In genomic region chr21:39136138-39136537, GRCh38 we compare ENCODE assay signal across 8 cellular contexts. TPM values are rescaled to one million over a fixed set of nuclear protein-coding genes. Genes with fewer than 3 reads are reported as not detected.
A peak's percentile ranks its signal among the peaks of the same experiment; 100 is the strongest.
DNase-seq lines count a peak whose midpoint lies in the region; ATAC-seq and TF ChIP-seq lines count a peak whose summit lies in the region.
"Not testable (repeated sequence)": the region's sequence is repeated elsewhere in the genome, so short reads cannot be mapped to it uniquely, and the experiment has no call there.

No MANE protein-coding gene starts in this region.

- not testable (repeated sequence) for H3K27me3 ChIP-seq in esophagus squamous epithelium; liver (ENCODE audit: control insufficient read depth in 4 of 4, insufficient read depth in 4 of 4, low read length in 3 of 4)

- not testable (repeated sequence) for H3K36me3 ChIP-seq in esophagus squamous epithelium; liver (ENCODE audit: control insufficient read depth in 4 of 4, insufficient read depth in 3 of 4, low read depth in 1 of 4, low read length in 3 of 4)

- H3K36me3 Mint-ChIP-seq in activated T-cell treated with anti-CD3 and anti-CD28 coated beads, Interleukin-2, amount 50 U/mL, for 72 hours (ENCODE audit: insufficient read depth in 2 of 2), result not testable (repeated sequence)

- H3K4me1 Mint-ChIP-seq in activated T-cell treated with anti-CD3 and anti-CD28 coated beads, Interleukin-2, amount 50 U/mL, for 72 hours (ENCODE audit: low read depth); stimulated activated naive CD8-positive, alpha-beta T cell treated with anti-CD3 and anti-CD28 coated beads, Interleukin-15, amount 100 ng/mL, for 72 hours: not testable (repeated sequence)

- not testable (repeated sequence) for H3K4me3 Mint-ChIP-seq in activated T-cell treated with anti-CD3 and anti-CD28 coated beads, Interleukin-2, amount 50 U/mL, for 72 hours; stimulated activated naive CD8-positive, alpha-beta T cell treated with anti-CD3 and anti-CD28 coated beads, Interleukin-15, amount 100 ng/mL, for 72 hours

- H3K27ac Mint-ChIP-seq in activated T-cell treated with anti-CD3 and anti-CD28 coated beads, Interleukin-2, amount 50 U/mL, for 72 hours; stimulated activated naive CD8-positive, alpha-beta T cell treated with anti-CD3 and anti-CD28 coated beads, Interleukin-15, amount 100 ng/mL, for 72 hours: not testable (repeated sequence)

- DNase-seq in DMS53 (lab: John Stamatoyannopoulos, UW) (peak; percentile 69), NCI-H345 treated with DMSO at 0.1 percent for 48 hours (lab: John Stamatoyannopoulos, UW; ENCODE audit: unreplicated experiment) (peak; percentile 26), SIG-M5 treated with dmso at 0.1 percent for 504 hours (lab: John Stamatoyannopoulos, UW; ENCODE audit: unreplicated experiment) (peak; percentile 60)
- DNase-seq in LNCaP clone FGC (ENCODE audit: low read depth); esophagus squamous epithelium (lab: John Stamatoyannopoulos, UW); stimulated activated naive CD8-positive, alpha-beta T cell treated with anti-CD3 and anti-CD28 coated beads, Interleukin-15, amount 100 ng/mL, for 72 hours: not testable (repeated sequence)
- DNase-seq in activated T-cell treated with anti-CD3 and anti-CD28 coated beads, Interleukin-2, amount 50 U/mL, for 72 hours, result peak; percentile 11 to 32

- intact Hi-C loops in esophagus squamous epithelium (cut with DNase I), result loop anchor here (5.0 to 10.0 kb wide), 2 partner anchors 331 to 404 kb away; partner anchors contain the start of gene ETS2

- H3K9ac ChIP-seq in liver (ENCODE audit: low read depth in 1 of 2, low read length in 2 of 2), result not testable (repeated sequence)

- H3K9me3 ChIP-seq in esophagus squamous epithelium; liver (ENCODE audit: control insufficient read depth in 4 of 4, low read length in 3 of 4): not testable (repeated sequence)

- TF ChIP-seq CTCF in LNCaP clone FGC (IDR thresholded peaks at IDR 0.05; ENCODE audit: control insufficient read depth, extremely low read depth, insufficient read depth) (peak; percentile 26), esophagus squamous epithelium (IDR thresholded peaks at IDR 0.05) (peak in 4 of 6 experiments; percentile 37 to 63 (median 54)), liver (IDR thresholded peaks at IDR 0.05; ENCODE audit: low read depth, low read length, missing input control) (peak; percentile 43)

- WGBS in esophagus squamous epithelium, 2 donors, result 34 to 35% methylated on average over 5 to 6 of the region's 8 CpGs
- WGBS in liver, result 60% methylated on average over 8 of the region's 8 CpGs

- H3K4me3 ChIP-seq in LNCaP clone FGC (ENCODE audit: low read depth, low read length); esophagus squamous epithelium; liver (ENCODE audit: low read depth in 1 of 3, low read length in 3 of 3): not testable (repeated sequence)

- H3K9me3 Mint-ChIP-seq in activated T-cell treated with anti-CD3 and anti-CD28 coated beads, Interleukin-2, amount 50 U/mL, for 72 hours; stimulated activated naive CD8-positive, alpha-beta T cell treated with anti-CD3 and anti-CD28 coated beads, Interleukin-15, amount 100 ng/mL, for 72 hours: not testable (repeated sequence)

- H3K27me3 Mint-ChIP-seq in activated T-cell treated with anti-CD3 and anti-CD28 coated beads, Interleukin-2, amount 50 U/mL, for 72 hours (ENCODE audit: low read depth); stimulated activated naive CD8-positive, alpha-beta T cell treated with anti-CD3 and anti-CD28 coated beads, Interleukin-15, amount 100 ng/mL, for 72 hours: not testable (repeated sequence)

- ATAC-seq in activated T-cell treated with anti-CD3 and anti-CD28 coated beads, Interleukin-2, amount 50 U/mL, for 72 hours (replicated peaks in 1 of 2), result peak; percentile 44 to 67
- peak; percentile 52 for ATAC-seq in stimulated activated naive CD8-positive, alpha-beta T cell treated with anti-CD3 and anti-CD28 coated beads, Interleukin-15, amount 100 ng/mL, for 72 hours

- H3K4me1 ChIP-seq in esophagus squamous epithelium, result peaks cover 0 to 25% (median 11%) of the 10 kb centered on the region in 3 donors
- not testable (repeated sequence) for H3K4me1 ChIP-seq in liver (ENCODE audit: control insufficient read depth in 4 of 4, insufficient read depth in 4 of 4, low read length in 3 of 4)

- peak; percentile 74 to 80 for TF ChIP-seq RAD21 in liver (IDR thresholded peaks at IDR 0.05)

- not testable (repeated sequence) for TF ChIP-seq POLR2A in esophagus squamous epithelium (IDR thresholded peaks at IDR 0.05)

- H3K27ac ChIP-seq in esophagus squamous epithelium; liver (ENCODE audit: low read depth in 1 of 2, low read length in 2 of 2): not testable (repeated sequence)

RNA-seq across cellular contexts. Expression of gene PSMG1, which starts 47.1 kb away (rescaled TPM):
- 100 to 1,000 TPM in 1 of 2 donors, 10 to 100 TPM in 1; 98.7 to 113 TPM for total RNA-seq in activated T-cell treated with anti-CD3 and anti-CD28 coated beads, Interleukin-2, amount 50 U/mL, for 72 hours
- total RNA-seq in esophagus squamous epithelium, result 10 to 100 TPM; 33.8 to 56.5 (median 45.8) TPM
- total RNA-seq in liver, result 10 to 100 TPM; 23.9 to 31.5 TPM
- 10 to 100 TPM; 29.8 to 32.3 TPM for polyA plus RNA-seq in liver
